ENCODE assay signal across 1 cellular context in the genomic region with DNA sequence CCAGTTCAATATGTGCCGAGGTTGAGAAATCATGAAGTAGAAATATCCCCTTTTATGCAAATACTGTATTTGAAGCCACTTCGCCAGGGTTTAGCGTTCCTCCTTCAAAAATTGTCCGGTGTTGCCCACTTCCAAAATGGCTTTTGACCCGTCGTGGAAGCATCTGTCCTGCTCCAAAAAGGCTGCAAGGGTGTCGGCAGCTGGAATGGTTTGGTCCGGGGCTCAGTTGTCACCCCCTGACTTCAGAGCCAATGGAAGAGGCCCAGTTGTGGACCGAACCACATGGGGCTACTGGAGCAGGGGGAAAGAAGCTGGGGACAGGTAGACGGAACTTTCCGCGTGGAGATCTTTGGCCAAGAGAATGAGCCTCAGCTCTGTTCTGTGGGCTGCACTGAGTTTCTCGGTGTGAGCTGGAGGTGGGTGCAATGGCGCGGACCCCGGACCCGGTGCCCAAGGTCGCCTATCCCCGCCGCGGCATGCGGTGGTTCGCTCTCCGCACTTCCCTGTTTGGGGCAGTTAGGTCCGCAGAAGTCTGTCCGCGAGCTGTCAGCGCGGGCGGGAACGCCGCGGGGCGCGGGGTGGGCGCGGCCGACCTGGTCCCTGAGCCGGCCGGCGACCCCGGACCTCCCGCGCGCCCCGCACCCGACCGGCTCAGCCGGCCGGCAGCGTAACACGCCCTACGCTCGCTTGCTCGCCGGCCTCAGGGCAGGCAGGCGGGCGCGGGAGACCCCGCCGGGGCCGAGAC.
A peak's percentile ranks its signal among the peaks of the same experiment; 100 is the strongest.
TF ChIP-seq lines count a peak whose summit lies in the region.

A gene (plus strand): TSS at position 527 of the 745 bp plus-strand sequence. CDS start 259 bp downstream, outside the sequence.

TF ChIP-seq in GM23338, 12 proteins besides CTCF, POLR2A, EP300 and RAD21:
- TF ChIP-seq, protein P1, sequence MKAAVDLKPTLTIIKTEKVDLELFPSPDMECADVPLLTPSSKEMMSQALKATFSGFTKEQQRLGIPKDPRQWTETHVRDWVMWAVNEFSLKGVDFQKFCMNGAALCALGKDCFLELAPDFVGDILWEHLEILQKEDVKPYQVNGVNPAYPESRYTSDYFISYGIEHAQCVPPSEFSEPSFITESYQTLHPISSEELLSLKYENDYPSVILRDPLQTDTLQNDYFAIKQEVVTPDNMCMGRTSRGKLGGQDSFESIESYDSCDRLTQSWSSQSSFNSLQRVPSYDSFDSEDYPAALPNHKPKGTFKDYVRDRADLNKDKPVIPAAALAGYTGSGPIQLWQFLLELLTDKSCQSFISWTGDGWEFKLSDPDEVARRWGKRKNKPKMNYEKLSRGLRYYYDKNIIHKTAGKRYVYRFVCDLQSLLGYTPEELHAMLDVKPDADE (IDR thresholded peaks at IDR 0.05) = peak; percentile 85
- peak; percentile 43; the same call in 1 of the 2 replicates for TF ChIP-seq POLR2AphosphoS5 (IDR thresholded peaks at IDR 0.05; ENCODE audit: low read depth)
- no peak for TF ChIP-seq NANOG (IDR thresholded peaks at IDR 0.05; ENCODE audit: borderline replicate concordance)
- TF ChIP-seq JUNB (IDR thresholded peaks at IDR 0.05; ENCODE audit: unreplicated experiment) = no peak
- no peak for TF ChIP-seq EZH2 (IDR thresholded peaks at IDR 0.05; ENCODE audit: low read depth, unreplicated experiment)
- TF ChIP-seq STAT1 (IDR thresholded peaks at IDR 0.05; ENCODE audit: unreplicated experiment) = no peak
- TF ChIP-seq, protein P2, sequence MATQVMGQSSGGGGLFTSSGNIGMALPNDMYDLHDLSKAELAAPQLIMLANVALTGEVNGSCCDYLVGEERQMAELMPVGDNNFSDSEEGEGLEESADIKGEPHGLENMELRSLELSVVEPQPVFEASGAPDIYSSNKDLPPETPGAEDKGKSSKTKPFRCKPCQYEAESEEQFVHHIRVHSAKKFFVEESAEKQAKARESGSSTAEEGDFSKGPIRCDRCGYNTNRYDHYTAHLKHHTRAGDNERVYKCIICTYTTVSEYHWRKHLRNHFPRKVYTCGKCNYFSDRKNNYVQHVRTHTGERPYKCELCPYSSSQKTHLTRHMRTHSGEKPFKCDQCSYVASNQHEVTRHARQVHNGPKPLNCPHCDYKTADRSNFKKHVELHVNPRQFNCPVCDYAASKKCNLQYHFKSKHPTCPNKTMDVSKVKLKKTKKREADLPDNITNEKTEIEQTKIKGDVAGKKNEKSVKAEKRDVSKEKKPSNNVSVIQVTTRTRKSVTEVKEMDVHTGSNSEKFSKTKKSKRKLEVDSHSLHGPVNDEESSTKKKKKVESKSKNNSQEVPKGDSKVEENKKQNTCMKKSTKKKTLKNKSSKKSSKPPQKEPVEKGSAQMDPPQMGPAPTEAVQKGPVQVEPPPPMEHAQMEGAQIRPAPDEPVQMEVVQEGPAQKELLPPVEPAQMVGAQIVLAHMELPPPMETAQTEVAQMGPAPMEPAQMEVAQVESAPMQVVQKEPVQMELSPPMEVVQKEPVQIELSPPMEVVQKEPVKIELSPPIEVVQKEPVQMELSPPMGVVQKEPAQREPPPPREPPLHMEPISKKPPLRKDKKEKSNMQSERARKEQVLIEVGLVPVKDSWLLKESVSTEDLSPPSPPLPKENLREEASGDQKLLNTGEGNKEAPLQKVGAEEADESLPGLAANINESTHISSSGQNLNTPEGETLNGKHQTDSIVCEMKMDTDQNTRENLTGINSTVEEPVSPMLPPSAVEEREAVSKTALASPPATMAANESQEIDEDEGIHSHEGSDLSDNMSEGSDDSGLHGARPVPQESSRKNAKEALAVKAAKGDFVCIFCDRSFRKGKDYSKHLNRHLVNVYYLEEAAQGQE (IDR thresholded peaks at IDR 0.05; ENCODE audit: unreplicated experiment) = no peak
- TF ChIP-seq, protein P3, sequence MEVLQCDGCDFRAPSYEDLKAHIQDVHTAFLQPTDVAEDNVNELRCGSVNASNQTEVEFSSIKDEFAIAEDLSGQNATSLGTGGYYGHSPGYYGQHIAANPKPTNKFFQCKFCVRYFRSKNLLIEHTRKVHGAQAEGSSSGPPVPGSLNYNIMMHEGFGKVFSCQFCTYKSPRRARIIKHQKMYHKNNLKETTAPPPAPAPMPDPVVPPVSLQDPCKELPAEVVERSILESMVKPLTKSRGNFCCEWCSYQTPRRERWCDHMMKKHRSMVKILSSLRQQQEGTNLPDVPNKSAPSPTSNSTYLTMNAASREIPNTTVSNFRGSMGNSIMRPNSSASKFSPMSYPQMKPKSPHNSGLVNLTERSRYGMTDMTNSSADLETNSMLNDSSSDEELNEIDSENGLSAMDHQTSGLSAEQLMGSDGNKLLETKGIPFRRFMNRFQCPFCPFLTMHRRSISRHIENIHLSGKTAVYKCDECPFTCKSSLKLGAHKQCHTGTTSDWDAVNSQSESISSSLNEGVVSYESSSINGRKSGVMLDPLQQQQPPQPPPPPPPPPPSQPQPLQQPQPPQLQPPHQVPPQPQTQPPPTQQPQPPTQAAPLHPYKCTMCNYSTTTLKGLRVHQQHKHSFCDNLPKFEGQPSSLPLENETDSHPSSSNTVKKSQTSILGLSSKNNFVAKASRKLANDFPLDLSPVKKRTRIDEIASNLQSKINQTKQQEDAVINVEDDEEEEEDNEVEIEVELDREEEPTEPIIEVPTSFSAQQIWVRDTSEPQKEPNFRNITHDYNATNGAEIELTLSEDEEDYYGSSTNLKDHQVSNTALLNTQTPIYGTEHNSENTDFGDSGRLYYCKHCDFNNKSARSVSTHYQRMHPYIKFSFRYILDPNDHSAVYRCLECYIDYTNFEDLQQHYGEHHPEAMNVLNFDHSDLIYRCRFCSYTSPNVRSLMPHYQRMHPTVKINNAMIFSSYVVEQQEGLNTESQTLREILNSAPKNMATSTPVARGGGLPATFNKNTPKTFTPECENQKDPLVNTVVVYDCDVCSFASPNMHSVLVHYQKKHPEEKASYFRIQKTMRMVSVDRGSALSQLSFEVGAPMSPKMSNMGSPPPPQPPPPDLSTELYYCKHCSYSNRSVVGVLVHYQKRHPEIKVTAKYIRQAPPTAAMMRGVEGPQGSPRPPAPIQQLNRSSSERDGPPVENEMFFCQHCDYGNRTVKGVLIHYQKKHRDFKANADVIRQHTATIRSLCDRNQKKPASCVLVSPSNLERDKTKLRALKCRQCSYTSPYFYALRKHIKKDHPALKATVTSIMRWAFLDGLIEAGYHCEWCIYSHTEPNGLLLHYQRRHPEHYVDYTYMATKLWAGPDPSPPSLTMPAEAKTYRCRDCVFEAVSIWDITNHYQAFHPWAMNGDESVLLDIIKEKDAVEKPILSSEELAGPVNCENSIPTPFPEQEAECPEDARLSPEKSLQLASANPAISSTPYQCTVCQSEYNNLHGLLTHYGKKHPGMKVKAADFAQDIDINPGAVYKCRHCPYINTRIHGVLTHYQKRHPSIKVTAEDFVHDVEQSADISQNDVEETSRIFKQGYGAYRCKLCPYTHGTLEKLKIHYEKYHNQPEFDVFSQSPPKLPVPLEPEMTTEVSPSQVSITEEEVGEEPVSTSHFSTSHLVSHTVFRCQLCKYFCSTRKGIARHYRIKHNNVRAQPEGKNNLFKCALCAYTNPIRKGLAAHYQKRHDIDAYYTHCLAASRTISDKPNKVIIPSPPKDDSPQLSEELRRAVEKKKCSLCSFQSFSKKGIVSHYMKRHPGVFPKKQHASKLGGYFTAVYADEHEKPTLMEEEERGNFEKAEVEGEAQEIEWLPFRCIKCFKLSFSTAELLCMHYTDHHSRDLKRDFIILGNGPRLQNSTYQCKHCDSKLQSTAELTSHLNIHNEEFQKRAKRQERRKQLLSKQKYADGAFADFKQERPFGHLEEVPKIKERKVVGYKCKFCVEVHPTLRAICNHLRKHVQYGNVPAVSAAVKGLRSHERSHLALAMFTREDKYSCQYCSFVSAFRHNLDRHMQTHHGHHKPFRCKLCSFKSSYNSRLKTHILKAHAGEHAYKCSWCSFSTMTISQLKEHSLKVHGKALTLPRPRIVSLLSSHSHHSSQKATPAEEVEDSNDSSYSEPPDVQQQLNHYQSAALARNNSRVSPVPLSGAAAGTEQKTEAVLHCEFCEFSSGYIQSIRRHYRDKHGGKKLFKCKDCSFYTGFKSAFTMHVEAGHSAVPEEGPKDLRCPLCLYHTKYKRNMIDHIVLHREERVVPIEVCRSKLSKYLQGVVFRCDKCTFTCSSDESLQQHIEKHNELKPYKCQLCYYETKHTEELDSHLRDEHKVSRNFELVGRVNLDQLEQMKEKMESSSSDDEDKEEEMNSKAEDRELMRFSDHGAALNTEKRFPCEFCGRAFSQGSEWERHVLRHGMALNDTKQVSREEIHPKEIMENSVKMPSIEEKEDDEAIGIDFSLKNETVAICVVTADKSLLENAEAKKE (CRISPR knock-in tag; IDR thresholded peaks at IDR 0.05) = no peak
- TF ChIP-seq CREB1 (CRISPR knock-in tag; IDR thresholded peaks at IDR 0.05; ENCODE audit: low read depth) = peak; percentile 72
- no peak for TF ChIP-seq ZNF331 (CRISPR knock-in tag; IDR thresholded peaks at IDR 0.05; ENCODE audit: low read depth)
- TF ChIP-seq ZNF114 (CRISPR knock-in tag; IDR thresholded peaks at IDR 0.05) = no peak
- TF ChIP-seq EZH2phosphoT487 (IDR thresholded peaks at IDR 0.05; ENCODE audit: unreplicated experiment) = no peak
TF ChIP-seq in GM23338: peak in this region for 3.
